In the genomic region with DNA sequence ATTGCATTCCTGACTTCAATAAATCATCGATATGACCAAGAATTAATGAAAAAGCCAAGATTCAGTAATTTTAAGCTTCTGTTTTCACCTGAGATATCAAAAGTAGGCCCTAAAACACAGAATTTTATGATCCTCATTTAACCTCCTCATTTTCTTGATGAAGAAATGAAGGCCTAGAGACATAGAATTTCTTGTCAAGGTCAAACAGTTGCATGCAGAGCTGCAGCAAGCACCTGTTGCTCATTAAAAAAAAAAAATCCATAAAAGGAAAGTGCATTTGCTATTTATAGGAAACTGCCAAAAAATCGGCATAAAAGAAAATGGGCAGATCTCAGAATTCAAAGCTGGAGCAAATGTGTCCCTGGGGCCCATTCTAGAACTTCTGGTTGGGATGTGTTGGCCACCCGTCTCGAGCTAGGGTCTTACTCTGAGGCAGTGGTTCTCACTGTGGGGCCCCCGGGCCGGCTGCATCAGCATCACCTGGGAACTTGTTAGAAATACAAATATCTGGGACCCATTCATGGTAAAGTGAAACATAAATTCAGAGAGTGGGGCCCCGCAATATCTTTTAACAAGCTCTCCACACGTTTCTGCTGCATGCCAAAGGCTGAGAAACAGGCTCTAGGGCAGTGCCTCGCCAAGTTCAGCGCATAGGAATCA, we compare ENCODE assay signal across 27 cellular contexts.
"Had no signal": no experiment of that assay in that cellular context is flagged by ENCODE, and none has a peak within 500 bp of the region (broad histone marks: within the 10 kb centered on the region; RNA-seq: fewer than 3 reads in every experiment).

No MANE protein-coding gene starts in this region.

- H3K27me3 ChIP-seq: body of pancreas, brain microvascular endothelial cell, breast epithelium had no signal

- H3K36me3 ChIP-seq: brain microvascular endothelial cell, breast epithelium had no signal

- DNase-seq: activated B cell treated with CpG ODN at 0.5 μM for 24 hours; activated CD4-positive, alpha-beta memory T cell treated with anti-CD3 and anti-CD28 coated beads, Interleukin-2, amount 10 ng/mL, durations not matched to agents 7 days and 5 days; activated CD4-positive, alpha-beta T cell treated with anti-CD3 and anti-CD28 coated beads for 4 hours; activated CD4-positive, alpha-beta T cell treated with anti-CD3 and anti-CD28 coated beads, Interleukin-2, amount 10 ng/mL, durations not matched to agents 24 days and 14 days; activated CD4-positive, alpha-beta T cell treated with anti-CD3 and anti-CD28 coated beads, Interleukin-2, amount 50 U/mL, for 1 hour; activated CD4-positive, alpha-beta T cell treated with anti-CD3 and anti-CD28 coated beads, Interleukin-2, amount 50 U/mL, for 4 hours; activated CD4-positive, CD25-positive, alpha-beta regulatory T cell treated with anti-CD3 and anti-CD28 coated beads, Interleukin-2, amount 50 U/mL, for 72 hours; activated CD8-positive, alpha-beta memory T cell treated with anti-CD3 and anti-CD28 coated beads for 24 hours; activated CD8-positive, alpha-beta memory T cell treated with anti-CD3 and anti-CD28 coated beads, Interleukin-2, amount 10 ng/mL, durations not matched to agents 7 days and 5 days; activated CD8-positive, alpha-beta memory T cell treated with anti-CD3 and anti-CD28 coated beads, Interleukin-2, amount 50 U/mL, for 48 hours; activated effector memory CD4-positive, alpha-beta T cell treated with Interleukin-2 at 50 U/mL for 16 hours; activated gamma-delta T cell; activated naive CD4-positive, alpha-beta T cell treated with anti-CD3 and anti-CD28 coated beads, Interleukin-2, amount 10 ng/mL, durations not matched to agents 7 days and 5 days; activated naive CD4-positive, alpha-beta T cell treated with Interleukin-2 at 50 U/mL for 16 hours; activated naive CD8-positive, alpha-beta T cell treated with anti-CD3 and anti-CD28 coated beads, Interleukin-2, amount 10 ng/mL, durations not matched to agents 7 days and 5 days; activated naive CD8-positive, alpha-beta T cell treated with anti-CD3 and anti-CD28 coated beads, Interleukin-2, amount 50 U/mL, for 24 hours; activated T-cell treated with anti-CD3 and anti-CD28 coated beads, Interleukin-2, amount 50 U/mL, for 24 hours; activated T-cell treated with anti-CD3 and anti-CD28 coated beads, Interleukin-2, amount 50 U/mL, for 48 hours; amygdala; body of pancreas; brain microvascular endothelial cell; central memory CD4-positive, alpha-beta T cell; T-helper 1 cell; T-helper 2 cell; T-helper 9 cell had no signal

- H3K27ac ChIP-seq: body of pancreas, brain microvascular endothelial cell, breast epithelium, VCaP had no signal

- H3K4me3 ChIP-seq: body of pancreas, breast epithelium had no signal

- H3K9me3 ChIP-seq: body of pancreas, breast epithelium had no signal

- H3K4me1 ChIP-seq: breast epithelium had no signal
